ENCODE assay signal across 8 cellular contexts in the genomic region with DNA sequence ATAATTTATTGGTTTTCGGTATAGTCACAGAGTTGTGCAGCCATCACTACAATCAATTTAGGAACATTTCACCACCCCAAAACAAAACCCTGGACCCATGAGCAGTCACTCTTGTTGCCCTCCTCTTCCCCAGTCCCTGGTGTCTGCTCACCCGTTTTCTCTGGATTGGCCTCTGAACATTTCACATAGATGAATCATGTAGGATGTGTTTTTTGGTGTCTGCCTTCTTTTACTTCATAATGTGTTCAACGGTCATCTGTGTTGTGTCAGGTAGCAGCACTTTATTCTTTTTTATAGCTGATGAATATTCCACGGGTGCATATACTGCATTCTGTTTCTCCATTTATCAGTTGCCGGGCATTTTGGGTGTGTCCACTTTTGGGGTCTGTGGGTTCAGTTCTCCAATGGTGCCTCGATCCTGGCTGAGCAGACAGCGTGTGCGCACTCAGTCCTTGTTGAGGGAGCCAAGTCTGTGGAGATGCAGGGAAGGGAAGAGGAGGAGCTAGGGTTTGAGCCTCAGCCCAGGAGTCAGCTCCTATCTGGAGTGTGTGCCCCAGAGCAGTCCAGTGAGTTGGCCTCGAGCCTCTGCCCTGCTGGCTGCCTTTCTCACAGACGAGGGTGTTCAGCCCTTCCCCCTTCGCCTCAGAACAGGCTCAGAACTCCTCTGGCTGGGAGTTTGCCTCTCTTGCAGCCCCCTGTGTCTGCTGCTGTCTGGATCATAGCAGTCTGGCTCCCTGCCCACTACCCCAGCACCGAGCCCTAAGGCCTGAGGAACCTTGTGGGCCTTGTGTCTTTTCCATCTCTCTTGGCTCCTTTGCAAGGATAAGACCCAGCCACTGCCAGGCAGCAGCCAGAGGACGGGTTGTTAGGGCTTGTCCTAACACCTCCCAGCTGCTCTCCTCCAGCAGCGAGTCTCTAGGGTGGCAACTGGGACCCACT. TPM values are rescaled to one million over a fixed set of nuclear protein-coding genes. Genes with fewer than 3 reads are reported as not detected.
DNase-seq lines count a peak whose midpoint lies in the region; ATAC-seq and TF ChIP-seq lines count a peak whose summit lies in the region.

No MANE protein-coding gene starts in this region.

- in situ Hi-C loops in brain microvascular endothelial cell (cut with HindIII; ENCODE audit: low pct_ligation_motif_present, low sequenced_read_pairs), result no loop called here

- peak overlapping the region; percentile 95 for H3K4me3 Mint-ChIP-seq in activated CD4-positive, alpha-beta T cell treated with anti-CD3 and anti-CD28 coated beads, Interleukin-2, amount 10 ng/mL, durations not matched to agents 24 days and 14 days

- H3K27ac ChIP-seq in brain microvascular endothelial cell, result peak overlapping the region; percentile 36
- peak overlapping the region; percentile 61 for H3K27ac ChIP-seq in substantia nigra (ENCODE audit: low read depth, low read length, poor library complexity, severe bottlenecking)

- TF ChIP-seq CTCF in brain microvascular endothelial cell (IDR thresholded peaks at IDR 0.05; ENCODE audit: low read depth, low read length, missing control alignments), result no peak

- no peak overlapping the region for H3K4me3 ChIP-seq in brain microvascular endothelial cell (ENCODE audit: low read depth, low read length)

- ATAC-seq in activated CD4-positive, CD25-positive, alpha-beta regulatory T cell treated with anti-CD3 and anti-CD28 coated beads, Interleukin-2, amount 50 U/mL, for 24 hours, result no peak
- ATAC-seq in GM21576 (IDR thresholded peaks at IDR 0.05; ENCODE audit: unreplicated experiment), result no peak
- ATAC-seq in GM21447 (IDR thresholded peaks at IDR 0.05; ENCODE audit: unreplicated experiment), result no peak

- peaks cover 7% of the 10 kb centered on the region for H3K27me3 Mint-ChIP-seq in activated CD4-positive, alpha-beta T cell treated with anti-CD3 and anti-CD28 coated beads, Interleukin-2, amount 10 ng/mL, durations not matched to agents 24 days and 14 days

- H3K4me1 Mint-ChIP-seq in activated CD4-positive, alpha-beta T cell treated with anti-CD3 and anti-CD28 coated beads, Interleukin-2, amount 10 ng/mL, durations not matched to agents 24 days and 14 days, result peaks cover 63% of the 10 kb centered on the region

- no peak for DNase-seq in activated CD4-positive, alpha-beta T cell treated with anti-CD3 and anti-CD28 coated beads, Interleukin-2, amount 10 ng/mL, durations not matched to agents 24 days and 14 days
- DNase-seq in activated CD4-positive, alpha-beta T cell treated with anti-CD3 and anti-CD28 coated beads for 48 hours, result no peak
- DNase-seq in brain microvascular endothelial cell (peak; percentile 47), kidney tubule cell (ENCODE audit: low spot score) (peak; percentile 45), substantia nigra (lab: John Stamatoyannopoulos, UW) (peak in 38 of 49 donors; percentile 4 to 79 (median 45))

- no peaks in the 10 kb centered on the region for H3K9me3 Mint-ChIP-seq in activated CD4-positive, alpha-beta T cell treated with anti-CD3 and anti-CD28 coated beads, Interleukin-2, amount 10 ng/mL, durations not matched to agents 24 days and 14 days

- H3K36me3 ChIP-seq in brain microvascular endothelial cell (replicated peaks), result peaks cover 28% of the 10 kb centered on the region

- H3K27me3 ChIP-seq in brain microvascular endothelial cell (replicated peaks), result no peaks in the 10 kb centered on the region

- peaks cover 59% of the 10 kb centered on the region for H3K36me3 Mint-ChIP-seq in activated CD4-positive, alpha-beta T cell treated with anti-CD3 and anti-CD28 coated beads, Interleukin-2, amount 10 ng/mL, durations not matched to agents 24 days and 14 days (ENCODE audit: low read depth)

- intact Hi-C loops in activated CD4-positive, alpha-beta T cell treated with anti-CD3 and anti-CD28 coated beads, Interleukin-2, amount 10 ng/mL, durations not matched to agents 24 days and 14 days (cut with micrococcal nuclease), result loop anchor here (2.0 to 5.0 kb wide), 2 partner anchors 298 to 423 kb away; partner anchors contain the start of genes PAPOLG and REL

- peak overlapping the region; percentile 46 for H3K27ac Mint-ChIP-seq in activated CD4-positive, alpha-beta T cell treated with anti-CD3 and anti-CD28 coated beads, Interleukin-2, amount 10 ng/mL, durations not matched to agents 24 days and 14 days

RNA-seq across cellular contexts. Expression of gene C2orf74, which starts 18.0 kb away (rescaled TPM):
- total RNA-seq in activated CD4-positive, alpha-beta T cell treated with anti-CD3 and anti-CD28 coated beads, Interleukin-2, amount 10 ng/mL, durations not matched to agents 24 days and 14 days, result 5.7 and 8.7 TPM in 2 replicates

Comparison
In these comparisons a context has a peak if more than half of its experiments do, and no peak if none do; other contexts are left out.
1. DNase-seq: peak in brain microvascular endothelial cell (single experiment), kidney tubule cell (single experiment) and substantia nigra (38 of 49); none in activated CD4-positive, alpha-beta T cell treated with anti-CD3 and anti-CD28 coated beads, Interleukin-2, amount 10 ng/mL, durations not matched to agents 24 days and 14 days (single experiment) and activated CD4-positive, alpha-beta T cell treated with anti-CD3 and anti-CD28 coated beads for 48 hours (single experiment).